ENCODE assay signal across 19 cellular contexts in the genomic region with DNA sequence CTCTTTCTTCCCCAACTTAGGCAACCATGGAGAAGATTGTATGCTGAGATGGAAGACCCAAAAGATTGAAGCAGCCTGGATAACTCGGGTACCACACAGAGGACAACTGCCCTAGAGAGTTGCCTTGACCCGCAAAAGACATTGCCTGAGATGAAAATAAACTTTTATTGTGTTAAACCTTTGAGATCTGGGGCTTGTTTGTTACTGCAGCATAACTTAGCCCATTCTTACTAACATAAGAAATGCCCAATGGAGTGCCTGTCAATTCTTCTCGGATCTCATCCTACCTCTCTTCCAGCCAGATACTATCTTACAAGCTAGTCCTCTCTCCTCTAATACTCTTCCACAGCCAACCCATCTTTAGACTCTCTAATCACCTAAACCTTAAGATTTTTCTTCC.
"Had no signal": no experiment of that assay in that cellular context is flagged by ENCODE, and none has a peak within 500 bp of the region (broad histone marks: within the 10 kb centered on the region; RNA-seq: fewer than 3 reads in every experiment).

No MANE protein-coding gene starts in this region.

- H3K4me1 ChIP-seq: adrenal gland, breast epithelium, esophagus muscularis mucosa, gastroesophageal sphincter, left lung, prostate gland, right atrium auricular region, testis had no signal

- H3K4me3 ChIP-seq: adrenal gland, breast epithelium, esophagus muscularis mucosa, gastroesophageal sphincter, heart left ventricle, left lung, prostate gland, right atrium auricular region, skin epidermis, testis had no signal

- ATAC-seq: gastroesophageal sphincter, heart left ventricle, left lung, WTC11 had no signal

- H3K27me3 Mint-ChIP-seq: type B pancreatic cell had no signal

- H3K27me3 ChIP-seq: adrenal gland, breast epithelium, esophagus muscularis mucosa, gastroesophageal sphincter, heart left ventricle, left lung, right atrium auricular region, testis had no signal

- H3K27ac ChIP-seq: adrenal gland, breast epithelium, esophagus muscularis mucosa, gastroesophageal sphincter, left lung, prostate gland, right atrium auricular region, testis had no signal

- H3K9me3 ChIP-seq: adrenal gland, prostate gland, testis had no signal

- H3K4me3 Mint-ChIP-seq: type B pancreatic cell, WTC11 had no signal

- DNase-seq: activated CD4-positive, alpha-beta T cell treated with anti-CD3 and anti-CD28 coated beads, Interleukin-2, amount 50 U/mL, for 1 hour; activated naive CD4-positive, alpha-beta T cell; activated T-cell treated with anti-CD3 and anti-CD28 coated beads for 4 hours; adrenal gland; cerebellar nuclear complex; cortex of kidney; heart left ventricle; left lung; stimulated activated CD4-positive, alpha-beta T cell treated with anti-CD3 and anti-CD28 coated beads, Interleukin-4, amount 100 ng/mL, for 1 hour; SW 1271; testis had no signal

- H3K27ac Mint-ChIP-seq: type B pancreatic cell, WTC11 had no signal

- H3K36me3 ChIP-seq: adrenal gland, breast epithelium, esophagus muscularis mucosa, gastroesophageal sphincter, heart left ventricle, left lung, prostate gland, right atrium auricular region had no signal
